18 cellular contexts compared by ENCODE assay signal in genomic region chr6:4971851-4972250, GRCh38. TPM values are rescaled to one million over a fixed set of nuclear protein-coding genes. Genes with fewer than 3 reads are reported as not detected.
DNase-seq lines count a peak whose midpoint lies in the region; ATAC-seq, FAIRE-seq and TF ChIP-seq lines count a peak whose summit lies in the region.
"Had no signal": no experiment of that assay in that cellular context is flagged by ENCODE, and none has a peak within 500 bp of the region (broad histone marks: within the 10 kb centered on the region; RNA-seq: fewer than 3 reads in every experiment).

No MANE protein-coding gene starts in this region.

- H4K8ac ChIP-seq in neuronal stem cell (ENCODE audit: low read depth, low read length) = no peak overlapping the region

- no peak overlapping the region for H3K4me2 ChIP-seq in HepG2 (ENCODE audit: low read depth, low read length)
- no peak overlapping the region for H3K4me2 ChIP-seq in neuronal stem cell (ENCODE audit: insufficient read depth, low read length, poor library complexity, severe bottlenecking)
- H3K4me2 ChIP-seq: GM23338 had no signal

- no peak overlapping the region for H2AK5ac ChIP-seq in neuronal stem cell (ENCODE audit: low read depth, low read length)

- H3K27me3 ChIP-seq in HepG2 (ENCODE audit: control insufficient read depth in 1 of 2, insufficient read depth in 2 of 2, low read length in 2 of 2) (peaks cover 8 to 52% of the 10 kb centered on the region in 2 experiments; a peak in 4 of 5 replicates), neuronal stem cell (ENCODE audit: control insufficient read depth in 3 of 3, insufficient read depth in 3 of 3, low read depth in 1 of 3, low read length in 3 of 3) (no peaks in the 10 kb centered on the region), transverse colon (no peaks in the 10 kb centered on the region)

- 40% methylated on average over 7 of the region's 7 CpGs for WGBS in HepG2 (ENCODE audit: low lambda C conversion rate)
- WGBS in neuronal stem cell (ENCODE audit: extremely low coverage in 2 of 2, insufficient read length in 2 of 2, insufficient replicate concordance in 1 of 2), 2 donors = no CpG with 5 or more reads among the region's 7 CpGs
- WGBS in transverse colon (ENCODE audit: low coverage in 1 of 2), 2 donors = 74% methylated on average over 7 of the region's 7 CpGs; no CpG with 5 or more reads in 1 of the 2 donors

- peak overlapping the region; percentile 47 for H2BK12ac ChIP-seq in neuronal stem cell (ENCODE audit: low read length)

- TF ChIP-seq CTCF in coronary artery (IDR thresholded peaks at IDR 0.05) (no peak), HepG2 (CRISPR knock-in tag; IDR thresholded peaks at IDR 0.05) (no peak), transverse colon (IDR thresholded peaks at IDR 0.05) (no peak)

- H3K9me3 ChIP-seq in HepG2 (ENCODE audit: low read length) (no peaks in the 10 kb centered on the region), neuronal stem cell (replicated peaks in 1 of 2; ENCODE audit: control insufficient read depth in 2 of 2, insufficient read depth in 1 of 2, low read depth in 1 of 2, low read length in 2 of 2) (peaks cover 0 to 3% of the 10 kb centered on the region in 2 donors), transverse colon (no peaks in the 10 kb centered on the region)

- no peak for TF ChIP-seq RAD21 in HepG2 (CRISPR knock-in tag; IDR thresholded peaks at IDR 0.05)

- no peak overlapping the region for H4K91ac ChIP-seq in neuronal stem cell (ENCODE audit: low read depth, low read length, poor library complexity)

- in situ Hi-C loops in HepG2 (cut with HindIII; ENCODE audit: extremely low pct_ligation_motif_present, low pct_unique_long_range_greater_than_20kb) (no loop called here), transverse colon (cut with MboI; ENCODE audit: low pct_ligation_motif_present in 1 of 4, low pct_unique_long_range_greater_than_20kb in 1 of 4, low sequenced_read_pairs in 3 of 4) (no loop called here)

- H3K27ac Mint-ChIP-seq in stimulated activated memory B cell treated with anti-CD40 and anti-IgM and Interleukin-4, amounts not matched to agents 10 μg/mL and 1 μg/mL and 100 μg/mL, for 72 hours = no peak overlapping the region
- H3K27ac Mint-ChIP-seq: B cell; CD4-positive, alpha-beta T cell; GM23338; H9 had no signal

- H3K4me3 ChIP-seq in coronary artery (no peak overlapping the region), HepG2 (replicated peaks in 1 of 3; ENCODE audit: insufficient read depth in 1 of 3, low read depth in 2 of 3, low read length in 3 of 3) (no peak overlapping the region; a peak in 1 of 6 replicates), neuronal stem cell (ENCODE audit: low read length in 2 of 2) (no peak overlapping the region), transverse colon (no peak overlapping the region)
- H3K4me3 ChIP-seq: GM23338 had no signal

- peaks cover 6% of the 10 kb centered on the region for H3K9me3 Mint-ChIP-seq in stimulated activated memory B cell treated with anti-CD40 and anti-IgM and Interleukin-4, amounts not matched to agents 10 μg/mL and 1 μg/mL and 100 μg/mL, for 72 hours
- H3K9me3 Mint-ChIP-seq: H9 had no signal

- peaks cover 6% of the 10 kb centered on the region for H3K36me3 Mint-ChIP-seq in stimulated activated memory B cell treated with anti-CD40 and anti-IgM and Interleukin-4, amounts not matched to agents 10 μg/mL and 1 μg/mL and 100 μg/mL, for 72 hours

- ATAC-seq in HepG2 = peak; percentile 60
- peak; percentile 22 for ATAC-seq in stimulated activated memory B cell treated with anti-CD40 and anti-IgM and Interleukin-4, amounts not matched to agents 10 μg/mL and 1 μg/mL and 100 μg/mL, for 72 hours
- no peak for ATAC-seq in esophagus mucosa
- ATAC-seq: GM23338 had no signal

- H3K18ac ChIP-seq in neuronal stem cell (ENCODE audit: low read length) = peak overlapping the region; percentile 68

- peaks cover 39% of the 10 kb centered on the region for H3K27me3 Mint-ChIP-seq in stimulated activated memory B cell treated with anti-CD40 and anti-IgM and Interleukin-4, amounts not matched to agents 10 μg/mL and 1 μg/mL and 100 μg/mL, for 72 hours

- no peak overlapping the region for H3K4me3 Mint-ChIP-seq in stimulated activated memory B cell treated with anti-CD40 and anti-IgM and Interleukin-4, amounts not matched to agents 10 μg/mL and 1 μg/mL and 100 μg/mL, for 72 hours
- H3K4me3 Mint-ChIP-seq: B cell; CD4-positive, alpha-beta T cell; GM23338; H9 had no signal

- no peaks in the 10 kb centered on the region for H4K20me1 ChIP-seq in HepG2 (ENCODE audit: insufficient read depth, low read length)

- H3K4me1 ChIP-seq in HepG2 (ENCODE audit: insufficient read depth, low read length) = peaks cover 5% of the 10 kb centered on the region; the same call in 1 of the 2 replicates
- peaks cover 3 to 5% of the 10 kb centered on the region in 2 donors for H3K4me1 ChIP-seq in neuronal stem cell (ENCODE audit: control insufficient read depth in 2 of 2, insufficient read depth in 1 of 2, low read depth in 1 of 2, low read length in 2 of 2)
- peaks cover 0 to 3% (median 0%) of the 10 kb centered on the region in 4 donors for H3K4me1 ChIP-seq in transverse colon

- H3K4me1 Mint-ChIP-seq in stimulated activated memory B cell treated with anti-CD40 and anti-IgM and Interleukin-4, amounts not matched to agents 10 μg/mL and 1 μg/mL and 100 μg/mL, for 72 hours = no peaks in the 10 kb centered on the region
- H3K4me1 Mint-ChIP-seq: B cell had no signal

- H3K79me1 ChIP-seq in neuronal stem cell (ENCODE audit: low read depth, low read length) = no peaks in the 10 kb centered on the region

- no peak overlapping the region for H2BK120ac ChIP-seq in neuronal stem cell (ENCODE audit: low read depth, low read length)

- no peak overlapping the region for H2BK5ac ChIP-seq in neuronal stem cell (ENCODE audit: low read length)

- no peak for FAIRE-seq in HepG2 (lab: Jason Lieb, UNC)
- FAIRE-seq: A204.1, GM12891 had no signal

- intact Hi-C loops in HepG2 (cut with micrococcal nuclease; ENCODE audit: unreplicated experiment) (no loop called here), transverse colon (cut with DNase I; ENCODE audit: low total_unique reads) (no loop called here)

- peak; percentile 53 for DNase-seq in coronary artery (ENCODE audit: low spot score)
- no peak for DNase-seq in HepG2 (ENCODE audit: low spot score)
- DNase-seq in neuronal stem cell (ENCODE audit: low spot score) = no peak
- no peak for DNase-seq in transverse colon
- DNase-seq in NCI-H510A (lab: John Stamatoyannopoulos, UW) = no peak
- no peak for DNase-seq in DMS53 (lab: John Stamatoyannopoulos, UW)
- DNase-seq: C1 segment of cervical spinal cord; Calu3; CD4-positive, alpha-beta T cell; DMS 273 treated with DMSO at 0.1 percent for 48 hours; DMS79; H9 had no signal

- H3K79me2 ChIP-seq in HepG2 (ENCODE audit: insufficient read depth, low read length) = no peaks in the 10 kb centered on the region

- no peak overlapping the region for H3K4ac ChIP-seq in neuronal stem cell (ENCODE audit: low read length)

- TF ChIP-seq EP300 in HepG2 (IDR thresholded peaks at IDR 0.05; ENCODE audit: low read depth in 2 of 2, low read length in 2 of 2) = no peak
- TF ChIP-seq EP300 in HepG2 (CRISPR knock-in tag; IDR thresholded peaks at IDR 0.05; ENCODE audit: borderline replicate concordance) = no peak
- TF ChIP-seq EP300 in transverse colon (IDR thresholded peaks at IDR 0.05; ENCODE audit: low read depth) = no peak

- peak overlapping the region; percentile 22 for H2BK15ac ChIP-seq in neuronal stem cell (ENCODE audit: low read length)

- H3K27ac ChIP-seq in coronary artery (no peak overlapping the region), HepG2 (ENCODE audit: extremely low read length, insufficient read depth, low read length) (no peak overlapping the region), neuronal stem cell (replicated peaks; ENCODE audit: low read length) (no peak overlapping the region), transverse colon (no peak overlapping the region)

- H3K36me3 ChIP-seq in HepG2 (replicated peaks in 1 of 2; ENCODE audit: control insufficient read depth in 1 of 2, insufficient read depth in 2 of 2, low read length in 2 of 2) = no peaks in the 10 kb centered on the region
- H3K36me3 ChIP-seq in neuronal stem cell (replicated peaks in 1 of 2; ENCODE audit: control insufficient read depth in 2 of 2, insufficient read depth in 2 of 2, low read length in 2 of 2) = no peaks in the 10 kb centered on the region
- H3K36me3 ChIP-seq in transverse colon = no peaks in the 10 kb centered on the region

- H2AFZ ChIP-seq in HepG2 (ENCODE audit: low read length) = no peak overlapping the region
- H2AFZ ChIP-seq in neuronal stem cell (ENCODE audit: low read length) = peak overlapping the region; percentile 86
- H2AFZ ChIP-seq: GM23338 had no signal

- CTCF ChIA-PET in HepG2 (lab: Yijun Ruan, JAX; ENCODE audit: low intra/inter-chr PET ratio, low total read pairs) = no interaction called here

- BruUV-seq in HepG2 (replicated peaks; lab: Mats Ljungman, UMichigan) = no TSS peak

- POLR2A ChIA-PET in HepG2 (lab: Yijun Ruan, JAX) = no interaction called here

- TF ChIP-seq POLR2A in HepG2 (IDR thresholded peaks at IDR 0.05; ENCODE audit: insufficient read depth in 1 of 2, low read depth in 2 of 2, low read length in 2 of 2) (no peak), transverse colon (IDR thresholded peaks at IDR 0.05) (no peak)

- H3K23ac ChIP-seq in neuronal stem cell (ENCODE audit: low read depth, low read length, poor library complexity) = no peak overlapping the region

- no peak overlapping the region for H3K14ac ChIP-seq in neuronal stem cell (ENCODE audit: low read length)

- H3K9ac ChIP-seq in HepG2 (ENCODE audit: insufficient read depth, low read depth, low read length) = no peak overlapping the region
- H3K9ac ChIP-seq in neuronal stem cell (ENCODE audit: low read depth, low read length, poor library complexity) = no peak overlapping the region

RNA-seq across cellular contexts. Expression of gene RPP40, which starts 32.0 kb away (rescaled TPM):
- total RNA-seq in HepG2 (2016; rRNA removed; fragmentation: Illumina TruSeq; extraction: Trizol) = 41.2 and 64.0 TPM in 2 replicates
- total RNA-seq in HepG2 (2016; cell fraction: cytosol; rRNA removed; fragmentation: Illumina TruSeq; extraction: Trizol; ENCODE audit: low read depth) = 6.2 and 9.4 TPM in 2 replicates
- 44.8 and 65.5 TPM in 2 replicates for total RNA-seq in HepG2 (2016; cell fraction: insoluble cytoplasmic fraction; rRNA removed; fragmentation: Illumina TruSeq; extraction: Trizol)
- total RNA-seq in HepG2 (2016; cell fraction: membrane; rRNA removed; fragmentation: Illumina TruSeq; extraction: Trizol) = 13.3 and 13.7 TPM in 2 replicates
- 22.1 and 24.0 TPM in 2 replicates for total RNA-seq in HepG2 (2016; cell fraction: nucleus; rRNA removed; fragmentation: Illumina TruSeq; extraction: Trizol)
- polyA plus RNA-seq in HepG2 (2011; rRNA removed) = 18.0 and 19.4 TPM in 2 replicates
- polyA plus RNA-seq in HepG2 (2011; cell fraction: cytosol; rRNA removed) = 7.7 and 14.3 TPM in 2 replicates
- polyA plus RNA-seq in HepG2 (2011; cell fraction: nucleus; rRNA removed) = 6.5 and 6.6 TPM in 2 replicates
- 26.7 and 29.8 TPM in 2 replicates for polyA plus RNA-seq in HepG2 (2012)
- polyA plus RNA-seq in HepG2 (2016; cell fraction: cytosol; fragmentation: Illumina TruSeq; extraction: Trizol; ENCODE audit: low read depth) = 15.4 and 17.1 TPM in 2 replicates
- polyA plus RNA-seq in HepG2 (2016; cell fraction: insoluble cytoplasmic fraction; fragmentation: Illumina TruSeq; extraction: Trizol; ENCODE audit: low read depth) = 66.0 and 77.9 TPM in 2 replicates
- 17.5 and 18.0 TPM in 2 replicates for polyA plus RNA-seq in HepG2 (2016; cell fraction: membrane; fragmentation: Illumina TruSeq; extraction: Trizol; ENCODE audit: low read depth)
- polyA plus RNA-seq in HepG2 (2016; cell fraction: nucleus; fragmentation: Illumina TruSeq; extraction: Trizol; ENCODE audit: insufficient read depth, low read depth) = 29.6 and 31.9 TPM in 2 replicates
- polyA minus RNA-seq in HepG2 (2011; rRNA and poly(A)+ RNA removed; ENCODE audit: low replicate concordance) = 9.4 and 13.4 TPM in 2 replicates
- polyA minus RNA-seq in HepG2 (2011; cell fraction: cytosol; rRNA and poly(A)+ RNA removed) = 6.6 and 7.6 TPM in 2 replicates
- 24.3 and 26.1 TPM in 2 replicates for polyA minus RNA-seq in HepG2 (2011; cell fraction: nucleus; rRNA and poly(A)+ RNA removed)
- 8.5 TPM for polyA plus RNA-seq in neuronal stem cell (2013, experiment 1 of 2)
- 9.8 TPM for polyA plus RNA-seq in neuronal stem cell (2013, experiment 2 of 2)
- 1 to 10 TPM in 3 of 4 donors, not detected in 1; 1.6 to 8.7 (median 4.6) TPM for total RNA-seq in transverse colon
- 12.8 TPM for total RNA-seq in esophagus mucosa
